ENCODE assay signal across 24 cellular contexts in the genomic region with DNA sequence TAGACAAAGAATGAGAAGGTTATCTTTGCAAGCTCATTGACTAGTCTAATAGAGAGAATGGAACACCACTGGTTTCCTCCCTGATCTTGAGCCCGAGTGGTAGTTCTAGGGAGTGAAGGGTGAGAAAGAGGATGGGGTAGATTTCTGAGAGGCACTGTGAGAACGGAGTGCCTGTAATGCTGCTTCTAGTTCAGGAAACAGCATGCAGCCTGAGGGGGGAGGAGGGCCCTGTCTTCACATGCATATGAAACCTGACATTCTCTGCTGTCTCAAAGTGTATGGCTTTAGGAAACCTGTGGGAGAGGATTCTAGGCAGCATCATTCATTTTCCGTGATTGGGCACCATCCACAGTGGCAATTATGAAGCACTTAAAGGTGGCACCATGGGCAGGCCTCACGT.
"Had no signal": no experiment of that assay in that cellular context is flagged by ENCODE, and none has a peak within 500 bp of the region (broad histone marks: within the 10 kb centered on the region; RNA-seq: fewer than 3 reads in every experiment).

No MANE protein-coding gene starts in this region.

- H3K4me1 ChIP-seq: gastrocnemius medialis, lower lobe of right lung, right lobe of liver, upper lobe of left lung had no signal

- DNase-seq: activated B cell treated with CpG ODN at 0.5 μM for 24 hours; activated CD8-positive, alpha-beta memory T cell treated with anti-CD3 and anti-CD28 coated beads, Interleukin-2, amount 10 ng/mL, durations not matched to agents 7 days and 5 days; activated CD8-positive, alpha-beta T cell treated with anti-CD3 and anti-CD28 coated beads, Interleukin-2, amount 10 ng/mL, durations not matched to agents 7 days and 5 days; activated effector memory CD4-positive, alpha-beta T cell treated with Interleukin-2 at 50 U/mL for 16 hours; activated naive CD4-positive, alpha-beta T cell treated with Interleukin-2 at 50 U/mL for 16 hours; anterior cingulate cortex; effector memory CD4-positive, alpha-beta T cell; erythroblast; gastrocnemius medialis; glutamatergic neuron; immature natural killer cell; kidney glomerular epithelial cell; lower lobe of right lung; mesenchymal stem cell; mucosa of descending colon; right lobe of liver; stimulated activated CD4-positive, alpha-beta T cell treated with anti-CD3 and anti-CD28 coated beads, Interleukin-4, amount 100 ng/mL, for 1 hour; stimulated activated naive CD8-positive, alpha-beta T cell treated with anti-CD3 and anti-CD28 coated beads, Interleukin-15, amount 100 ng/mL, for 72 hours; substantia nigra; T-helper 2 cell had no signal

- H3K36me3 ChIP-seq: gastrocnemius medialis, lower lobe of right lung, right lobe of liver, upper lobe of left lung had no signal

- H3K27me3 ChIP-seq: gastrocnemius medialis, right lobe of liver, upper lobe of left lung had no signal

- H3K27ac ChIP-seq: gastrocnemius medialis, lower lobe of right lung, right lobe of liver, upper lobe of left lung had no signal

- H3K36me3 Mint-ChIP-seq: activated CD8-positive, alpha-beta memory T cell treated with anti-CD3 and anti-CD28 coated beads, Interleukin-2, amount 10 ng/mL, durations not matched to agents 7 days and 5 days; activated naive CD8-positive, alpha-beta T cell; immature natural killer cell; natural killer cell treated with Interleukin-12 subunit alpha and Interleukin-12 subunit beta and Interleukin-15 and Interleukin-18, amount 100 ng/mL, for 72 hours had no signal

- H3K4me1 Mint-ChIP-seq: activated B cell treated with CpG ODN at 0.5 μM for 24 hours, immature natural killer cell had no signal

- H3K27ac Mint-ChIP-seq: activated B cell treated with CpG ODN at 0.5 μM for 24 hours; activated CD8-positive, alpha-beta memory T cell treated with anti-CD3 and anti-CD28 coated beads, Interleukin-2, amount 10 ng/mL, durations not matched to agents 7 days and 5 days; activated CD8-positive, alpha-beta T cell treated with anti-CD3 and anti-CD28 coated beads, Interleukin-2, amount 10 ng/mL, durations not matched to agents 7 days and 5 days; activated naive CD8-positive, alpha-beta T cell; immature natural killer cell; natural killer cell treated with Interleukin-12 subunit alpha and Interleukin-12 subunit beta and Interleukin-15 and Interleukin-18, amount 100 ng/mL, for 72 hours; stimulated activated naive CD8-positive, alpha-beta T cell treated with anti-CD3 and anti-CD28 coated beads, Interleukin-15, amount 100 ng/mL, for 72 hours had no signal

- ATAC-seq: activated CD8-positive, alpha-beta memory T cell treated with anti-CD3 and anti-CD28 coated beads, Interleukin-2, amount 10 ng/mL, durations not matched to agents 7 days and 5 days; activated CD8-positive, alpha-beta T cell treated with anti-CD3 and anti-CD28 coated beads, Interleukin-2, amount 10 ng/mL, durations not matched to agents 7 days and 5 days; gastrocnemius medialis; left lobe of liver; lower lobe of right lung; mucosa of descending colon; natural killer cell treated with Interleukin-12 subunit alpha and Interleukin-12 subunit beta and Interleukin-15 and Interleukin-18, amount 100 ng/mL, for 72 hours; right lobe of liver; stimulated activated naive CD8-positive, alpha-beta T cell treated with anti-CD3 and anti-CD28 coated beads, Interleukin-15, amount 100 ng/mL, for 72 hours had no signal

- H3K27me3 Mint-ChIP-seq: activated B cell treated with CpG ODN at 0.5 μM for 24 hours; activated CD8-positive, alpha-beta memory T cell treated with anti-CD3 and anti-CD28 coated beads, Interleukin-2, amount 10 ng/mL, durations not matched to agents 7 days and 5 days; activated naive CD8-positive, alpha-beta T cell; natural killer cell treated with Interleukin-12 subunit alpha and Interleukin-12 subunit beta and Interleukin-15 and Interleukin-18, amount 100 ng/mL, for 72 hours; stimulated activated naive CD8-positive, alpha-beta T cell treated with anti-CD3 and anti-CD28 coated beads, Interleukin-15, amount 100 ng/mL, for 72 hours had no signal

- H3K9me3 ChIP-seq: gastrocnemius medialis, lower lobe of right lung, mucosa of descending colon, right lobe of liver, upper lobe of left lung had no signal

- H3K9me3 Mint-ChIP-seq: activated B cell treated with CpG ODN at 0.5 μM for 24 hours; immature natural killer cell; natural killer cell treated with Interleukin-12 subunit alpha and Interleukin-12 subunit beta and Interleukin-15 and Interleukin-18, amount 100 ng/mL, for 72 hours; stimulated activated naive CD8-positive, alpha-beta T cell treated with anti-CD3 and anti-CD28 coated beads, Interleukin-15, amount 100 ng/mL, for 72 hours had no signal

- H3K4me3 Mint-ChIP-seq: activated B cell treated with CpG ODN at 0.5 μM for 24 hours; activated CD8-positive, alpha-beta memory T cell treated with anti-CD3 and anti-CD28 coated beads, Interleukin-2, amount 10 ng/mL, durations not matched to agents 7 days and 5 days; activated CD8-positive, alpha-beta T cell treated with anti-CD3 and anti-CD28 coated beads, Interleukin-2, amount 10 ng/mL, durations not matched to agents 7 days and 5 days; activated naive CD8-positive, alpha-beta T cell; immature natural killer cell; natural killer cell treated with Interleukin-12 subunit alpha and Interleukin-12 subunit beta and Interleukin-15 and Interleukin-18, amount 100 ng/mL, for 72 hours; stimulated activated naive CD8-positive, alpha-beta T cell treated with anti-CD3 and anti-CD28 coated beads, Interleukin-15, amount 100 ng/mL, for 72 hours had no signal

- H3K4me3 ChIP-seq: gastrocnemius medialis, lower lobe of right lung, mucosa of descending colon, right lobe of liver, upper lobe of left lung had no signal
